8 cellular contexts compared by ENCODE assay signal in the genomic region with DNA sequence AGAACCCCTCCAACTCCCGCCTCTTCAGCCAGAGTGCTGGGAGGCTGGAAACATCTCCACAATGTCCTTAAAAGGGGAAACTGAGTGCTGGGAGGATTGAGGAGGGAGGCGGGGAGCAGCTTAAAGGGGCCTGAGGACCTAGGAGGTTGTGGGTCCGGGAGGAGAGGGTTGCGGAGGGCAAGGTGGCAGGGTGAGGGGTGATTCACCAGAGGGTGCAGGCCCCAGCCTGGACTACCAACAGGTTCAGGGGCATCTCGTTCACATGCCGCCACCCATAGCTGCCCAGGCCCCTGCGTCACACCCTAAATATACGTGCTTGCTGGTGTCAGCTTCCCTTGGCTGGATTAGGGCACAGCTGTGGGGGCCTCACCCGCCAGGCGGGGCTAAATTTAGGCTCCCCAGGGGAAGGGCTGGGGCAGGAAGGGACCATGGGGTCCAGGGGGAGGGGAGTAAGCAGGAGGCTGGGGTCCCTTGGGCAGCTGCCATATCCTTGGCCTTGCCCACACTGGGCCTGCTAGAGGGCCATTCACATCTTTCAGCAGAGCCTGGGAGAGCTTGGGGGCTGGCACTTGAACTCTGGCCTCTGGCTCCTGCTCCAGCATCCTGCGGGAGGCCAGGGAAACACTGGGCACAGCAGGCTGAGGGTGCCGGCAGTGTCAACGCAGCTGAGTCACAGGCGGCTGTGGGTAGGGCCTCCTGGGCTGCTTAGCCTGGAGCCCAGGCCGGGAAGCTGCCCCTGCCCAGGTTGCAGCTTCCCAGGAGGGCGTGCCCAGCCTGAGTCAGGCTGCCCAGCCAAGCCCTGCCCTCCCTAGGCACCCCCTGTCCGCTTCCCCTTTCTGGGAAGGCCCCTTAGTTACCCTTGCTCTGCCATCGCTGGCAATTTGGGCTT. TPM values are rescaled to one million over a fixed set of nuclear protein-coding genes. Genes with fewer than 3 reads are reported as not detected.
DNase-seq lines count a peak whose midpoint lies in the region; ATAC-seq and TF ChIP-seq lines count a peak whose summit lies in the region.

No MANE protein-coding gene starts in this region.

- intact Hi-C loops in upper lobe of right lung (cut with DNase I) = no loop called here

- H3K9me3 ChIP-seq in SJCRH30 (replicated peaks) (no peaks in the 10 kb centered on the region), mesodermal cell (ENCODE audit: control insufficient read depth, low read length) (no peaks in the 10 kb centered on the region), upper lobe of right lung (no peaks in the 10 kb centered on the region)

- H3K4me1 ChIP-seq in SJCRH30 (peaks cover 26% of the 10 kb centered on the region), mesodermal cell (ENCODE audit: control insufficient read depth, insufficient read depth, low read length, poor library complexity, severe bottlenecking) (peaks cover 39% of the 10 kb centered on the region), upper lobe of right lung (peaks cover 42% of the 10 kb centered on the region)

- TF ChIP-seq CTCF in coronary artery (IDR thresholded peaks at IDR 0.05) = no peak
- no peak for TF ChIP-seq CTCF in upper lobe of right lung (IDR thresholded peaks at IDR 0.05)

- H3K36me3 ChIP-seq in SJCRH30 (no peaks in the 10 kb centered on the region), mesodermal cell (ENCODE audit: control insufficient read depth, insufficient read depth, low read length) (peaks cover 15% of the 10 kb centered on the region), upper lobe of right lung (peaks cover 29% of the 10 kb centered on the region)

- peak; percentile 67 for DNase-seq in stimulated activated CD4-positive, alpha-beta T cell treated with anti-CD3 and anti-CD28 coated beads, Interleukin-15, amount 100 ng/mL, for 24 hours
- DNase-seq in stimulated activated CD4-positive, alpha-beta T cell treated with anti-CD3 and anti-CD28 coated beads, Interleukin-12 subunit alpha, Interleukin-12 subunit beta, amount 100 ng/mL, for 4 hours = no peak
- peak; percentile 82 to 83 for DNase-seq in SJCRH30
- peak; percentile 93 for DNase-seq in coronary artery (ENCODE audit: low spot score)
- DNase-seq in upper lobe of right lung = peak; percentile 88

- H3K4me3 ChIP-seq in SJCRH30 (peak overlapping the region; percentile 66), coronary artery (peak overlapping the region; percentile 98), mesodermal cell (ENCODE audit: extremely low read depth, insufficient read depth, low read length, poor library complexity, severe bottlenecking) (peak overlapping the region; percentile 37), upper lobe of right lung (peak overlapping the region; percentile 66)

- H3K27me3 ChIP-seq in SJCRH30 (no peaks in the 10 kb centered on the region), upper lobe of right lung (no peaks in the 10 kb centered on the region)

- H3K27ac ChIP-seq in SJCRH30 (peak overlapping the region; percentile 24), coronary artery (peak overlapping the region; percentile 98 to 100), mesodermal cell (ENCODE audit: low read depth, low read length, severe bottlenecking) (no peak overlapping the region), upper lobe of right lung (peak overlapping the region; percentile 84)

- WGBS in mesodermal cell (ENCODE audit: insufficient coverage in 2 of 2), 2 experiments = 77 to 82% methylated on average over 14 to 15 of the region's 18 CpGs

- ATAC-seq in upper lobe of right lung = peak; percentile 56
- no peak for ATAC-seq in GM21528 (IDR thresholded peaks at IDR 0.05; ENCODE audit: low FRiP score, unreplicated experiment)
- no peak for ATAC-seq in HG03432 (IDR thresholded peaks at IDR 0.05; ENCODE audit: unreplicated experiment)

RNA-seq across cellular contexts. Expression of a gene that starts 1.3 kb away (rescaled TPM):
- total RNA-seq in SJCRH30 (2014; rRNA removed; shearing (Covaris generic)) = 16.8 and 18.5 TPM in 2 replicates
- 18.8 TPM for polyA plus RNA-seq in mesodermal cell (2013, experiment 1 of 2)
- polyA plus RNA-seq in mesodermal cell (2013, experiment 2 of 2) = 18.2 TPM
- 88.3 TPM for total RNA-seq in upper lobe of right lung

RNA-seq across cellular contexts. Expression of a gene that starts 4.8 kb away (rescaled TPM):
- total RNA-seq in SJCRH30 (2014; rRNA removed; shearing (Covaris generic)) = 18.3 and 21.5 TPM in 2 replicates
- polyA plus RNA-seq in mesodermal cell (2013, experiment 1 of 2) = 52.9 TPM
- polyA plus RNA-seq in mesodermal cell (2013, experiment 2 of 2) = 41.6 TPM
- total RNA-seq in upper lobe of right lung = 44.1 TPM

RNA-seq across cellular contexts. Expression of a gene that starts 6.8 kb away (rescaled TPM):
- 30.6 and 32.6 TPM in 2 replicates for total RNA-seq in SJCRH30 (2014; rRNA removed; shearing (Covaris generic))
- 59.5 TPM for polyA plus RNA-seq in mesodermal cell (2013, experiment 1 of 2)
- polyA plus RNA-seq in mesodermal cell (2013, experiment 2 of 2) = 49.2 TPM
- 24.0 TPM for total RNA-seq in upper lobe of right lung

RNA-seq across cellular contexts. Expression of a gene that starts 18.5 kb away (rescaled TPM):
- total RNA-seq in SJCRH30 (2014; rRNA removed; shearing (Covaris generic)) = 0.28 TPM in 1 of 2 replicates, not detected in the other
- not detected for polyA plus RNA-seq in mesodermal cell (2013, experiment 1 of 2)
- not detected for polyA plus RNA-seq in mesodermal cell (2013, experiment 2 of 2)
- 1.3 TPM for total RNA-seq in upper lobe of right lung

RNA-seq across cellular contexts. Expression of a gene that starts 19.0 kb away (rescaled TPM):
- total RNA-seq in SJCRH30 (2014; rRNA removed; shearing (Covaris generic)) = 13.2 and 17.2 TPM in 2 replicates
- polyA plus RNA-seq in mesodermal cell (2013, experiment 1 of 2) = 24.9 TPM
- polyA plus RNA-seq in mesodermal cell (2013, experiment 2 of 2) = 23.5 TPM
- total RNA-seq in upper lobe of right lung = 128 TPM

Comparison
In these comparisons a context has a peak if more than half of its experiments do, and no peak if none do; other contexts are left out.
1. H3K4me3 ChIP-seq: peak in every context shown above with its lines; median percentile 98 in coronary artery; 66 in SJCRH30; 66 in upper lobe of right lung; 37 in mesodermal cell.